In genomic region chr11:69134957-69135356, GRCh38 we compare ENCODE assay signal across 20 cellular contexts.
"Had no signal": no experiment of that assay in that cellular context is flagged by ENCODE, and none has a peak within 500 bp of the region (broad histone marks: within the 10 kb centered on the region; RNA-seq: fewer than 3 reads in every experiment).

No MANE protein-coding gene starts in this region.

- H3K4me1 ChIP-seq: parathyroid adenoma had no signal

- H3K36me3 ChIP-seq: lower lobe of right lung had no signal

- H3K4me3 ChIP-seq: lower lobe of right lung, mucosa of descending colon had no signal

- H3K27me3 Mint-ChIP-seq: activated B cell treated with CpG ODN at 0.5 μM for 24 hours; activated CD4-positive, alpha-beta memory T cell treated with anti-CD3 and anti-CD28 coated beads for 36 hours; dendritic cell treated with granulocyte-macrophage colony-stimulating factor and Interleukin-4, amounts not matched to agents 40 ng/mL and 50 ng/mL, for 4 days; naive B cell had no signal

- H3K9ac ChIP-seq: parathyroid adenoma had no signal

- ATAC-seq: esophagus mucosa, lower lobe of right lung, mucosa of descending colon, right cardiac atrium had no signal

- DNase-seq: activated B cell treated with CpG ODN at 0.5 μM for 24 hours; activated CD4-positive, alpha-beta memory T cell treated with anti-CD3 and anti-CD28 coated beads for 36 hours; activated CD4-positive, alpha-beta T cell treated with anti-CD3 and anti-CD28 coated beads for 48 hours; activated effector memory CD4-positive, alpha-beta T cell treated with Interleukin-2 at 50 U/mL for 16 hours; activated naive CD4-positive, alpha-beta T cell treated with anti-CD3 and anti-CD28 coated beads for 36 hours; activated T-cell treated with anti-CD3 and anti-CD28 coated beads, Interleukin-2, amount 50 U/mL, for 72 hours; amygdala; effector CD8-positive, alpha-beta T cell; foreskin melanocyte; lower lobe of right lung; mesendoderm; naive B cell; nucleus accumbens; right cardiac atrium; stimulated activated naive CD4-positive, alpha-beta T cell treated with Interleukin-2 at 50 U/mL for 16 hours; T1000 had no signal

- H3K27ac Mint-ChIP-seq: activated CD4-positive, alpha-beta memory T cell treated with anti-CD3 and anti-CD28 coated beads for 36 hours; activated naive CD4-positive, alpha-beta T cell treated with anti-CD3 and anti-CD28 coated beads for 36 hours; activated T-cell treated with anti-CD3 and anti-CD28 coated beads, Interleukin-2, amount 50 U/mL, for 72 hours; dendritic cell treated with granulocyte-macrophage colony-stimulating factor and Interleukin-4, amounts not matched to agents 40 ng/mL and 50 ng/mL, for 4 days had no signal

- H3K27ac ChIP-seq: lower lobe of right lung, parathyroid adenoma had no signal

- H3K9me3 ChIP-seq: lower lobe of right lung had no signal

- H3K4me3 Mint-ChIP-seq: activated B cell treated with CpG ODN at 0.5 μM for 24 hours; activated CD4-positive, alpha-beta memory T cell treated with anti-CD3 and anti-CD28 coated beads for 36 hours; activated naive CD4-positive, alpha-beta T cell treated with anti-CD3 and anti-CD28 coated beads for 36 hours; activated T-cell treated with anti-CD3 and anti-CD28 coated beads, Interleukin-2, amount 50 U/mL, for 72 hours; dendritic cell treated with granulocyte-macrophage colony-stimulating factor and Interleukin-4, amounts not matched to agents 40 ng/mL and 50 ng/mL, for 4 days had no signal
